ENCODE assay signal across 21 cellular contexts in genomic region chr17:42852351-42852750, GRCh38. TPM values are rescaled to one million over a fixed set of nuclear protein-coding genes. Genes with fewer than 3 reads are reported as not detected.
DNase-seq lines count a peak whose midpoint lies in the region; ATAC-seq and TF ChIP-seq lines count a peak whose summit lies in the region.
"Had no signal": no experiment of that assay in that cellular context is flagged by ENCODE, and none has a peak within 500 bp of the region (broad histone marks: within the 10 kb centered on the region; RNA-seq: fewer than 3 reads in every experiment).

No MANE protein-coding gene starts in this region.

- H4K20me1 ChIP-seq in MM.1S (ENCODE audit: insufficient read depth, low read length) = no peaks in the 10 kb centered on the region

- no peak overlapping the region for H2AFZ ChIP-seq in MM.1S (ENCODE audit: low read length)

- WGBS in esophagus, 2 donors = 75% methylated on average over 15 of the region's 15 CpGs

- DNase-seq in MM.1S = no peak
- DNase-seq in BE2C = no peak
- DNase-seq in Ammon's horn (ENCODE audit: low spot score) = no peak
- no peak for DNase-seq in HUDEP-2 (lab: John Stamatoyannopoulos, UW; ENCODE audit: unreplicated experiment in 76 of 76)
- DNase-seq: ACHN; activated CD4-positive, alpha-beta T cell treated with anti-CD3 and anti-CD28 coated beads for 1 hour; activated naive CD4-positive, alpha-beta T cell treated with anti-CD3 and anti-CD28 coated beads for 36 hours; activated T-cell treated with anti-CD3 and anti-CD28 coated beads, Interleukin-2, amount 50 U/mL, for 48 hours; cerebellar nuclear complex; effector memory CD4-positive, alpha-beta T cell; naive thymus-derived CD4-positive, alpha-beta T cell; NCI-H1436; NCI-H69; stimulated activated CD4-positive, alpha-beta T cell treated with anti-CD3 and anti-CD28 coated beads, Interleukin-2, amount 100 ng/mL, for 48 hours; SW 1271 had no signal

- H3K4me3 ChIP-seq in MM.1S (ENCODE audit: low read length) (no peak overlapping the region), esophagus (ENCODE audit: low read depth in 1 of 2, low read length in 2 of 2) (peak overlapping the region; percentile 16 to 31), muscle layer of duodenum (ENCODE audit: low read depth in 1 of 2, low read length in 2 of 2) (peak overlapping the region; percentile 77 to 79), subcutaneous abdominal adipose tissue (ENCODE audit: low read depth in 1 of 5, low read length in 5 of 5) (peak overlapping the region; percentile 70 to 95 (median 75)), BE2C (ENCODE audit: low read depth, low read length) (no peak overlapping the region)

- H3F3A ChIP-seq in MM.1S (ENCODE audit: insufficient read depth, low read length) = peaks cover 22% of the 10 kb centered on the region

- no peaks in the 10 kb centered on the region for H3K9me3 ChIP-seq in MM.1S (replicated peaks; ENCODE audit: insufficient read depth, low read length)
- no peaks in the 10 kb centered on the region for H3K9me3 ChIP-seq in esophagus (ENCODE audit: control insufficient read depth in 2 of 2, insufficient read depth in 1 of 2, low read depth in 1 of 2, low read length in 1 of 2)
- H3K9me3 ChIP-seq in muscle layer of duodenum (ENCODE audit: control insufficient read depth in 1 of 2, low read length in 2 of 2) = no peaks in the 10 kb centered on the region
- H3K9me3 ChIP-seq in subcutaneous abdominal adipose tissue (ENCODE audit: control insufficient read depth in 5 of 5, low read length in 5 of 5) = no peaks in the 10 kb centered on the region
- no peaks in the 10 kb centered on the region for H3K9me3 ChIP-seq in BE2C

- H3K4me1 ChIP-seq in MM.1S (ENCODE audit: low read length) (peaks cover 33% of the 10 kb centered on the region), esophagus (ENCODE audit: control insufficient read depth in 2 of 2, insufficient read depth in 2 of 2, low read length in 1 of 2) (peaks cover 4 to 5% of the 10 kb centered on the region in 2 donors), muscle layer of duodenum (ENCODE audit: control insufficient read depth in 1 of 2, insufficient read depth in 2 of 2, low read length in 2 of 2) (peaks cover 0 to 38% of the 10 kb centered on the region in 2 donors), subcutaneous abdominal adipose tissue (ENCODE audit: control insufficient read depth in 5 of 5, insufficient read depth in 5 of 5, low read length in 5 of 5) (peaks cover 17 to 83% (median 71%) of the 10 kb centered on the region in 5 donors), BE2C (no peaks in the 10 kb centered on the region)

- H3K27ac ChIP-seq in MM.1S (ENCODE audit: low read length) = peak overlapping the region; percentile 97
- peak overlapping the region; percentile 59 to 80 for H3K27ac ChIP-seq in esophagus (ENCODE audit: low read depth in 2 of 2, low read length in 1 of 2)
- H3K27ac ChIP-seq in muscle layer of duodenum (ENCODE audit: low read length) = peak overlapping the region; percentile 75
- peak overlapping the region; percentile 94 for H3K27ac ChIP-seq in subcutaneous abdominal adipose tissue (ENCODE audit: low read depth, low read length)

- peak overlapping the region; percentile 62; the same call in 1 of the 2 replicates for H3K4me2 ChIP-seq in MM.1S (ENCODE audit: low read depth, low read length)

- H3K27me3 ChIP-seq in MM.1S (replicated peaks; ENCODE audit: insufficient read depth, low read length) (no peaks in the 10 kb centered on the region), esophagus (ENCODE audit: control insufficient read depth in 1 of 2, insufficient read depth in 2 of 2, low read length in 2 of 2) (no peaks in the 10 kb centered on the region), muscle layer of duodenum (ENCODE audit: low read depth, low read length) (no peaks in the 10 kb centered on the region), subcutaneous abdominal adipose tissue (ENCODE audit: control insufficient read depth in 5 of 5, insufficient read depth in 4 of 5, low read length in 5 of 5) (no peaks in the 10 kb centered on the region), BE2C (no peaks in the 10 kb centered on the region)

- H3K36me3 ChIP-seq in MM.1S (replicated peaks; ENCODE audit: insufficient read depth, low read length) = no peaks in the 10 kb centered on the region
- no peaks in the 10 kb centered on the region for H3K36me3 ChIP-seq in esophagus (ENCODE audit: control insufficient read depth in 2 of 2, insufficient read depth in 2 of 2, low read length in 1 of 2)
- H3K36me3 ChIP-seq in muscle layer of duodenum (ENCODE audit: control insufficient read depth in 1 of 2, insufficient read depth in 2 of 2, low read length in 2 of 2) = peaks cover 0 to 17% of the 10 kb centered on the region in 2 donors
- H3K36me3 ChIP-seq in subcutaneous abdominal adipose tissue (ENCODE audit: control insufficient read depth in 5 of 5, insufficient read depth in 5 of 5, low read length in 5 of 5) = peaks cover 0 to 27% (median 22%) of the 10 kb centered on the region in 5 donors
- H3K36me3 ChIP-seq in BE2C = no peaks in the 10 kb centered on the region

- H3K9ac ChIP-seq in MM.1S (ENCODE audit: low read length) (no peak overlapping the region), subcutaneous abdominal adipose tissue (ENCODE audit: low read length in 5 of 5) (peak overlapping the region; percentile 72 to 89 (median 81))

- TF ChIP-seq CTCF in MM.1S (IDR thresholded peaks at IDR 0.05; ENCODE audit: low read length) = no peak
- no peak for TF ChIP-seq CTCF in BE2C (IDR thresholded peaks at IDR 0.05; ENCODE audit: low read depth, low read length)

- H3K79me2 ChIP-seq in MM.1S (ENCODE audit: low read length) = no peaks in the 10 kb centered on the region

- no peak for ATAC-seq in activated CD4-positive, CD25-positive, alpha-beta regulatory T cell treated with anti-CD3 and anti-CD28 coated beads, Interleukin-2, amount 50 U/mL, for 24 hours
- ATAC-seq: naive thymus-derived CD4-positive, alpha-beta T cell had no signal

- no peaks in the 10 kb centered on the region for H3K9me2 ChIP-seq in MM.1S (replicated peaks; ENCODE audit: insufficient read depth, low read length)

RNA-seq across cellular contexts. Expression of gene AOC3, which starts 1.4 kb away (rescaled TPM):
- 10 to 100 TPM in 1 of 2 donors, 1 to 10 TPM in 1; 9.7 to 25.3 TPM for polyA plus RNA-seq in esophagus
- 2.3 TPM for polyA plus RNA-seq in BE2C (2012; ENCODE audit: insufficient read depth, insufficient read length, low read depth)
- polyA plus RNA-seq: CD14-positive monocyte; naive thymus-derived CD4-positive, alpha-beta T cell had no signal

RNA-seq across cellular contexts. Expression of gene AOC2, which starts 8.0 kb away (rescaled TPM):
- under 1 TPM; 0.24 to 0.86 TPM for polyA plus RNA-seq in esophagus
- polyA plus RNA-seq in BE2C (2012; ENCODE audit: insufficient read depth, insufficient read length, low read depth) = 5.2 TPM
- polyA plus RNA-seq: naive thymus-derived CD4-positive, alpha-beta T cell had no signal

RNA-seq across cellular contexts. Expression of gene PSME3, which starts 19.2 kb away (rescaled TPM):
- 10 to 100 TPM; 24.8 to 69.3 TPM for polyA plus RNA-seq in esophagus
- polyA plus RNA-seq in BE2C (2012; ENCODE audit: insufficient read depth, insufficient read length, low read depth) = 226 TPM

RNA-seq across cellular contexts. Expression of gene BECN1, which starts 28.3 kb away (rescaled TPM):
- 10 to 100 TPM; 29.1 to 53.9 TPM for polyA plus RNA-seq in esophagus
- 162 TPM for polyA plus RNA-seq in BE2C (2012; ENCODE audit: insufficient read depth, insufficient read length, low read depth)

RNA-seq across cellular contexts. Expression of gene G6PC1, which starts 48.2 kb away (rescaled TPM):
- not detected for polyA plus RNA-seq in esophagus
- polyA plus RNA-seq in BE2C (2012; ENCODE audit: insufficient read depth, insufficient read length, low read depth) = not detected
- polyA plus RNA-seq: CD14-positive monocyte; fibroblast of lung; naive thymus-derived CD4-positive, alpha-beta T cell had no signal

Comparison
In these comparisons a context has a peak if more than half of its experiments do, and no peak if none do; other contexts are left out.
1. H3K4me3 ChIP-seq: peak in esophagus (2 of 2), muscle layer of duodenum (2 of 2) and subcutaneous abdominal adipose tissue (5 of 5); none in MM.1S (single experiment) and BE2C (single experiment).
2. Peak in every context shown above with its lines, with median percentiles within 50 percentile points of each other: H3K27ac ChIP-seq.